ENCODE assay signal across 10 cellular contexts in the genomic region with DNA sequence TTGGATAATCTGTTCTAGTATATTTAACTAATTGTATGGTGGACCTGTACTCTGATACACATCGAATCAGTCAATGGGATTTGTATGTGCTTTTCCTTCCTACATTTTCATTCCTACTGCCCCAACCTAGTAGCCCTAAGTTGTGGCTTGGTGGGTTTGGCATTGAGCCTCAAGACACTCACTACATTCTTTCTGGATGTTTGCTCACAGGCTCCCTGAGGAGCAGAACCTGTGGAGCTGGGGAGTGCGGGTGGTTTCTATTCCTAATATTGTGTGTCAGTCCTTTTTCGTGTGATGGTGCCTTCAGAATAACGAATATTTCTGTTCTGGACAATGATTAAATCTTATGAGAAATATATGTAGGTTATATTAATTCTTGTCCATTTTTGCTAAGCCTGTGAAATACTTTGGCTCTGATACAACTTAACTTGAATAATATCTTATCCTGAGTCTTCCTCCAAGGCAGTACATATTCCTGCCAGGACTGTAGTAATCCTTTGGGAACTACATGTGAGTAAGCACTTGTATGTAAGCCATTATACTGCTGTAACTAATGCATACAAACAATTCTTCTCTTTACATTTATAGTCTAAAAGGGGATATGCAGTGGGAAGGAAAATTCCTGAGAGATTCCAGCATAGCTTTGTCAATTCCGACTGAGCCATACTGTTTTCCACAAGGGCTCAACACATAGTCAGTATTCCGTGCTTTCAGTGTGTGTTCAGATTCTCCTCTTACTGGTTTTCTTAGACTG.
A peak's percentile ranks its signal among the peaks of the same experiment; 100 is the strongest.
DNase-seq lines count a peak whose midpoint lies in the region; ATAC-seq and TF ChIP-seq lines count a peak whose summit lies in the region.
"Had no signal": no experiment of that assay in that cellular context is flagged by ENCODE, and none has a peak within 500 bp of the region (broad histone marks: within the 10 kb centered on the region; RNA-seq: fewer than 3 reads in every experiment).

No MANE protein-coding gene starts in this region.

- no peak for ATAC-seq in CD8-positive, alpha-beta T cell
- no peak for ATAC-seq in effector memory CD8-positive, alpha-beta T cell (replicated peaks)

- peak; percentile 66 for DNase-seq in DMS 273 (lab: John Stamatoyannopoulos, UW; ENCODE audit: unreplicated experiment)
- DNase-seq in M059J (ENCODE audit: low read depth) = peak; percentile 74
- DNase-seq in cardiac fibroblast (ENCODE audit: low read depth in 2 of 2) = peak; percentile 83 to 87
- peak; percentile 65 for DNase-seq in non-pigmented ciliary epithelial cell (ENCODE audit: low read depth)
- DNase-seq in stimulated activated naive CD4-positive, alpha-beta T cell (lab: John Stamatoyannopoulos, UW) = no peak
- no peak for DNase-seq in CD8-positive, alpha-beta T cell
- DNase-seq in effector memory CD8-positive, alpha-beta T cell = no peak
- DNase-seq in NCI-H774 (lab: John Stamatoyannopoulos, UW) = no peak
- DNase-seq: tibial artery had no signal

- no peaks in the 10 kb centered on the region for H3K27me3 Mint-ChIP-seq in CD8-positive, alpha-beta T cell (ENCODE audit: low read depth)
- no peaks in the 10 kb centered on the region for H3K27me3 Mint-ChIP-seq in effector memory CD8-positive, alpha-beta T cell

- H3K4me3 Mint-ChIP-seq in CD8-positive, alpha-beta T cell = no peak overlapping the region
- H3K4me3 Mint-ChIP-seq in effector memory CD8-positive, alpha-beta T cell = no peak overlapping the region

- intact Hi-C loops in CD8-positive, alpha-beta T cell (cut with DNase I, micrococcal nuclease) = no loop called here

- no peaks in the 10 kb centered on the region for H3K4me1 ChIP-seq in CD8-positive, alpha-beta T cell (ENCODE audit: insufficient read depth, low read length)

- no peaks in the 10 kb centered on the region for H3K4me1 Mint-ChIP-seq in CD8-positive, alpha-beta T cell (ENCODE audit: low read depth)
- no peaks in the 10 kb centered on the region for H3K4me1 Mint-ChIP-seq in effector memory CD8-positive, alpha-beta T cell (ENCODE audit: low read depth in 2 of 2)

- CTCF ChIA-PET in CD8-positive, alpha-beta T cell (lab: Charles Lee) = no interaction called here

- H3K4me3 ChIP-seq in cardiac fibroblast (replicated peaks in 1 of 2; ENCODE audit: low read depth in 2 of 2, low read length in 2 of 2) = no peak overlapping the region
- H3K4me3 ChIP-seq in CD8-positive, alpha-beta T cell (ENCODE audit: low read depth, low read length) = no peak overlapping the region
- H3K4me3 ChIP-seq: tibial artery had no signal

- H3K9me3 Mint-ChIP-seq in CD8-positive, alpha-beta T cell = no peaks in the 10 kb centered on the region
- peaks cover 0 to 6% of the 10 kb centered on the region in 2 donors for H3K9me3 Mint-ChIP-seq in effector memory CD8-positive, alpha-beta T cell

- H3K9me3 ChIP-seq in CD8-positive, alpha-beta T cell (ENCODE audit: low read length) = no peaks in the 10 kb centered on the region
- H3K9me3 ChIP-seq: tibial artery had no signal

- peaks cover 3% of the 10 kb centered on the region for H3K36me3 Mint-ChIP-seq in CD8-positive, alpha-beta T cell
- H3K36me3 Mint-ChIP-seq in effector memory CD8-positive, alpha-beta T cell (ENCODE audit: insufficient read depth) = peaks cover 3% of the 10 kb centered on the region

- no peak for TF ChIP-seq CTCF in cardiac fibroblast (IDR thresholded peaks at IDR 0.05; ENCODE audit: low read depth, low read length)
- TF ChIP-seq CTCF in CD8-positive, alpha-beta T cell (IDR thresholded peaks at IDR 0.05) = no peak

- H3K36me3 ChIP-seq in CD8-positive, alpha-beta T cell (ENCODE audit: insufficient read depth, low read length) = no peaks in the 10 kb centered on the region

- POLR2A ChIA-PET in CD8-positive, alpha-beta T cell (lab: Charles Lee) = no interaction called here

- no peak overlapping the region for H3K27ac ChIP-seq in CD8-positive, alpha-beta T cell (ENCODE audit: low read depth, low read length)
- H3K27ac ChIP-seq: tibial artery, VCaP had no signal

- H3K27ac Mint-ChIP-seq in CD8-positive, alpha-beta T cell = no peak overlapping the region
- H3K27ac Mint-ChIP-seq in effector memory CD8-positive, alpha-beta T cell = peak overlapping the region in 1 of 2 donors; percentile 16

- no peaks in the 10 kb centered on the region for H3K27me3 ChIP-seq in CD8-positive, alpha-beta T cell (ENCODE audit: insufficient read depth, low read length)
- H3K27me3 ChIP-seq: tibial artery had no signal

Comparison
In these comparisons a context has a peak if more than half of its experiments do, and no peak if none do; other contexts are left out.
1. DNase-seq: peak in DMS 273 (single experiment), M059J (single experiment), cardiac fibroblast (2 of 2) and non-pigmented ciliary epithelial cell (single experiment); none in stimulated activated naive CD4-positive, alpha-beta T cell (0 of 6), CD8-positive, alpha-beta T cell (0 of 7), effector memory CD8-positive, alpha-beta T cell (0 of 3) and NCI-H774 (single experiment).